ENCODE assay signal across 8 cellular contexts in the genomic region with DNA sequence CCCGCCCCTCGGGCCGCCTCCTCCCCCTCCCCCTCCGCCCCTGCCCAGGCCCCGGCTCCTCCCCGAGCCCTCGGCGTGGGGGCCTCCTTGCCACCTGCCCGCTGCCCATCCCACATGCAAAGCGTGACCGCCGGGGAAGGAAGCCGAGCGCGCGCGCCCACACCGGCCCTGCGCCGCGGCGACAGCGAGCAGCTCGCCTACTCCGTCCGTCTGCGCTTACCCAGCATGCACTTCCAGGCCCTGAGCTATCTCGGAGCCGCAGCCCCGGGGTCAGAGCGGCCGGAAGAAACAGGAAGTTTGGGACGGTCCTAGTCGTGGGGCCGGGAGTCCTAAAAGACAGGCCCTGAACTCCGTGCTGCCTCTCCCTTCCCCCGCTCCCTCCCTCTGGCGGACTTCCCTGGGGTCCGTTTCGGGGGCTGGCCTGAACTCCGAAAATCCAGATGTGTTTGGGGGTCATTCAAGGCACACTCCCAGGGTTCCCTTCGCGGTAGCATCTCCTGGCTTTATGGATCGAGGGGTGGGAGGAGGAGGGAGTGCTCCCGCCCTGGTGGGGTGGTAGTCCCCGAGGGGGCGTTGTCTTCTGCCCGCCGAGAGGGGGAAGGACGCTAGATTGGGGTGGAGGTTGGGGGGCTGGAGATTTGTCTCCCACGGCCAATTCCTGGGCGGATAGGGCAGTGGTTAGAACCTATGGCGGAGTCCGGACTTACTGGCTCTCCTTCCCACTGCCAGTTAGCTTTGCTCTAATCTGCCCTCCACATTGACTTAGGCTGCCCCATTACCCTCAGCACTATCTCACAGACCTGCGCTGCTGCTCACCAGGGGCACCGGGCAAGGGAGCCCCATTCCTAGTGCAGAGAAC. TPM values are rescaled to one million over a fixed set of nuclear protein-coding genes. Genes with fewer than 3 reads are reported as not detected.
A peak's percentile ranks its signal among the peaks of the same experiment; 100 is the strongest.
DNase-seq lines count a peak whose midpoint lies in the region; ATAC-seq and TF ChIP-seq lines count a peak whose summit lies in the region.

No MANE protein-coding gene starts in this region.

- ATAC-seq in HG03103 (IDR thresholded peaks at IDR 0.05; ENCODE audit: low read depth, unreplicated experiment) (peak; percentile 58), heart left ventricle (peak; percentile 68 to 88 (median 86))

- H3K27ac ChIP-seq in CD4-positive, alpha-beta memory T cell (ENCODE audit: low read depth, low read length) = no peak overlapping the region
- peak overlapping the region in 11 of 12 donors; percentile 28 to 79 (median 59) for H3K27ac ChIP-seq in heart left ventricle

- TF ChIP-seq POLR2A in GM18951 (IDR thresholded peaks at IDR 0.05; ENCODE audit: extremely low read depth, insufficient read depth, insufficient read length) = peak; percentile 72
- TF ChIP-seq POLR2A in heart left ventricle (IDR thresholded peaks at IDR 0.05) = peak in 1 of 2 donors; percentile 31

- peak overlapping the region in 7 of 8 donors; percentile 46 to 70 (median 64) for H3K4me3 Mint-ChIP-seq in CD4-positive, alpha-beta memory T cell
- H3K4me3 Mint-ChIP-seq in progenitor cell of endocrine pancreas (ENCODE audit: low read depth) = peak overlapping the region; percentile 62

- no peaks in the 10 kb centered on the region for H3K36me3 ChIP-seq in CD4-positive, alpha-beta memory T cell (ENCODE audit: insufficient read depth, low read length)
- no peaks in the 10 kb centered on the region for H3K36me3 ChIP-seq in heart left ventricle

- peaks cover 14 to 49% (median 26%) of the 10 kb centered on the region in 4 donors for H3K4me1 Mint-ChIP-seq in CD4-positive, alpha-beta memory T cell
- H3K4me1 Mint-ChIP-seq in progenitor cell of endocrine pancreas (ENCODE audit: low read depth) = peaks cover 11% of the 10 kb centered on the region

- peaks cover 2% of the 10 kb centered on the region in 2 donors for H3K27me3 Mint-ChIP-seq in CD4-positive, alpha-beta memory T cell
- peaks cover 37% of the 10 kb centered on the region for H3K27me3 Mint-ChIP-seq in progenitor cell of endocrine pancreas

- H3K27ac Mint-ChIP-seq in CD4-positive, alpha-beta memory T cell = peak overlapping the region in 4 of 7 donors; percentile 50 to 61 (median 57)
- no peak overlapping the region for H3K27ac Mint-ChIP-seq in progenitor cell of endocrine pancreas

- POLR2A ChIA-PET in CD4-positive, alpha-beta memory T cell (lab: Charles Lee; ENCODE audit: partially characterized antibody) = interaction anchor here (0.6 to 1.5 kb wide), 3 partner anchors 22 to 24 kb away, joined by 3 to 4 read pairs (median 4); no protein-coding TSS in a partner anchor

- intact Hi-C loops in CD4-positive, alpha-beta memory T cell (cut with micrococcal nuclease) = no loop called here
- intact Hi-C loops in heart left ventricle (cut with DNase I) = loop anchor here in 1 of 10 donors (2.0 kb wide), 2 partner anchors 25 kb away; partner anchors contain the start of gene BCORL1

- 7 to 48% (median 23%) methylated on average over 17 to 55 of the region's 56 CpGs for WGBS in heart left ventricle, 4 donors

- in situ Hi-C loops in GM18951 (cut with MboI; ENCODE audit: low sequenced_read_pairs, unreplicated experiment) = no loop called here

- no peaks in the 10 kb centered on the region for H3K27me3 ChIP-seq in CD4-positive, alpha-beta memory T cell (ENCODE audit: insufficient read depth, low read length)
- H3K27me3 ChIP-seq in heart left ventricle = peaks cover 0 to 6% (median 0%) of the 10 kb centered on the region in 9 donors

- H3K4me1 ChIP-seq in CD4-positive, alpha-beta memory T cell (ENCODE audit: insufficient read depth, low read length) = peaks cover 22% of the 10 kb centered on the region
- peaks cover 0 to 17% (median under 1%) of the 10 kb centered on the region in 12 donors for H3K4me1 ChIP-seq in heart left ventricle

- peak in 1 of 5 donors; percentile 47 for DNase-seq in CD4-positive, alpha-beta memory T cell
- peak; percentile 72 to 83 for DNase-seq in NOMO-1 (lab: John Stamatoyannopoulos, UW; ENCODE audit: unreplicated experiment in 2 of 2)
- peak; percentile 58 for DNase-seq in activated naive CD4-positive, alpha-beta T cell treated with Interleukin-2 at 50 U/mL for 16 hours
- peak; percentile 67 to 81 (median 80) for DNase-seq in heart left ventricle
- peak; percentile 25 for DNase-seq in progenitor cell of endocrine pancreas (ENCODE audit: low spot score, unreplicated experiment)
- DNase-seq in central memory CD4-positive, alpha-beta T cell = no peak

- H3K4me3 ChIP-seq in CD4-positive, alpha-beta memory T cell (ENCODE audit: low read length in 2 of 2) = peak overlapping the region in 1 of 2 donors; percentile 28
- peak overlapping the region; percentile 4 to 55 (median 50) for H3K4me3 ChIP-seq in heart left ventricle

- H3K36me3 Mint-ChIP-seq in CD4-positive, alpha-beta memory T cell = peaks cover 0 to 5% of the 10 kb centered on the region in 2 donors
- H3K36me3 Mint-ChIP-seq in progenitor cell of endocrine pancreas (ENCODE audit: insufficient read depth) = no peaks in the 10 kb centered on the region

- CTCF ChIA-PET in CD4-positive, alpha-beta memory T cell (lab: Charles Lee; ENCODE audit: partially characterized antibody) = interaction anchor here (0.7 to 1.1 kb wide), 2 partner anchors 32 to 71 kb away, joined by 3 to 4 read pairs; no protein-coding TSS in a partner anchor

- H3K9me3 ChIP-seq in CD4-positive, alpha-beta memory T cell (ENCODE audit: control insufficient read depth in 1 of 2, low read length in 2 of 2) = no peaks in the 10 kb centered on the region
- H3K9me3 ChIP-seq in heart left ventricle = no peaks in the 10 kb centered on the region

- H3K9me3 Mint-ChIP-seq in CD4-positive, alpha-beta memory T cell = peaks cover 0 to 4% (median 0%) of the 10 kb centered on the region in 8 donors
- H3K9me3 Mint-ChIP-seq in progenitor cell of endocrine pancreas (ENCODE audit: low read depth) = peaks cover 10% of the 10 kb centered on the region

- no peak for TF ChIP-seq CTCF in heart left ventricle (IDR thresholded peaks at IDR 0.05)
- TF ChIP-seq CTCF in progenitor cell of endocrine pancreas (IDR thresholded peaks at IDR 0.05; ENCODE audit: unreplicated experiment) = no peak

RNA-seq across cellular contexts. Expression of gene BCORL1, which starts 25.0 kb away (rescaled TPM):
- 10 to 100 TPM; 14.0 to 14.2 TPM for total RNA-seq in CD4-positive, alpha-beta memory T cell
- polyA plus RNA-seq in CD4-positive, alpha-beta memory T cell = 1 to 10 TPM in 1 of 2 donors, under 1 TPM in 1; 0.09 to 4.5 TPM
- total RNA-seq in heart left ventricle = 10 to 100 TPM in 2 of 9 donors, 1 to 10 TPM in 7; 5.3 to 11.0 (median 9.0) TPM
- polyA plus RNA-seq in heart left ventricle = 1 to 10 TPM; 3.3 to 7.5 TPM
- 38.0 and 40.9 TPM in 2 replicates for total RNA-seq in progenitor cell of endocrine pancreas

RNA-seq across cellular contexts. Expression of gene UTP14A, which starts 51.5 kb away (rescaled TPM):
- total RNA-seq in CD4-positive, alpha-beta memory T cell = 10 to 100 TPM; 17.7 to 19.2 TPM
- 10 to 100 TPM in 1 of 2 donors, 1 to 10 TPM in 1; 2.5 to 12.7 TPM for polyA plus RNA-seq in CD4-positive, alpha-beta memory T cell
- 10 to 100 TPM in 3 of 9 donors, 1 to 10 TPM in 6; 7.3 to 10.6 (median 9.0) TPM for total RNA-seq in heart left ventricle
- polyA plus RNA-seq in heart left ventricle = 10 to 100 TPM in 1 of 2 donors, 1 to 10 TPM in 1; 5.6 to 14.0 TPM
- 18.1 and 20.0 TPM in 2 replicates for total RNA-seq in progenitor cell of endocrine pancreas
